In genomic region chr3:127457094-127457475, GRCh38 we compare ENCODE assay signal across 9 cellular contexts.
DNase-seq lines count a peak whose midpoint lies in the region; ATAC-seq and TF ChIP-seq lines count a peak whose summit lies in the region.
"Had no signal": no experiment of that assay in that cellular context is flagged by ENCODE, and none has a peak within 500 bp of the region (broad histone marks: within the 10 kb centered on the region; RNA-seq: fewer than 3 reads in every experiment).

No MANE protein-coding gene starts in this region.

- peaks cover 23% of the 10 kb centered on the region for H3K4me1 Mint-ChIP-seq in stimulated activated naive CD8-positive, alpha-beta T cell treated with anti-CD3 and anti-CD28 coated beads, Interleukin-15, amount 100 ng/mL, for 72 hours

- peak; percentile 43 for DNase-seq in stimulated activated naive CD8-positive, alpha-beta T cell treated with anti-CD3 and anti-CD28 coated beads, Interleukin-15, Interleukin-2, amounts not matched to agents 100 U/mL and 50 U/mL, for 24 hours
- no peak for DNase-seq in stimulated activated naive CD8-positive, alpha-beta T cell treated with anti-CD3 and anti-CD28 coated beads, Interleukin-15, amount 100 ng/mL, for 72 hours
- DNase-seq in colonic mucosa, result no peak
- peak; percentile 76 for DNase-seq in mesendoderm
- no peak for DNase-seq in DMS 273 treated with DMSO at 0.1 percent for 48 hours (lab: John Stamatoyannopoulos, UW)
- DNase-seq in NCI-H2107 (lab: John Stamatoyannopoulos, UW), result no peak
- DNase-seq in RPMI8226, result no peak

- H3K9me3 ChIP-seq in colonic mucosa, result no peaks in the 10 kb centered on the region

- no peak overlapping the region for H4K5ac ChIP-seq in mesendoderm (ENCODE audit: low read length)

- peak overlapping the region; percentile 36 for H3K4me2 ChIP-seq in mesendoderm (ENCODE audit: low read length)

- no peak overlapping the region for H3K9ac ChIP-seq in colonic mucosa (ENCODE audit: low read depth in 2 of 2, low read length in 2 of 2)
- H3K9ac ChIP-seq in mesendoderm (ENCODE audit: low read length), result no peak overlapping the region

- H3K18ac ChIP-seq in mesendoderm (ENCODE audit: low read length), result no peak overlapping the region

- H3K27ac ChIP-seq in colonic mucosa (no peak overlapping the region), mesendoderm (ENCODE audit: low read depth, low read length) (no peak overlapping the region)

- H3K4me1 ChIP-seq in colonic mucosa (peaks cover 12% of the 10 kb centered on the region), mesendoderm (ENCODE audit: control insufficient read depth, low read depth, low read length) (no peaks in the 10 kb centered on the region)

- no peaks in the 10 kb centered on the region for H3K9me3 Mint-ChIP-seq in stimulated activated naive CD8-positive, alpha-beta T cell treated with anti-CD3 and anti-CD28 coated beads, Interleukin-15, amount 100 ng/mL, for 72 hours
- H3K9me3 Mint-ChIP-seq: activated naive CD4-positive, alpha-beta T cell treated with anti-CD3 and anti-CD28 coated beads, Interleukin-2, amount 50 U/mL, for 24 hours had no signal

- no peak overlapping the region for H3K4ac ChIP-seq in mesendoderm (ENCODE audit: low read depth, low read length)

- H3K4me3 Mint-ChIP-seq in stimulated activated naive CD8-positive, alpha-beta T cell treated with anti-CD3 and anti-CD28 coated beads, Interleukin-15, amount 100 ng/mL, for 72 hours, result no peak overlapping the region
- H3K4me3 Mint-ChIP-seq: activated naive CD4-positive, alpha-beta T cell treated with anti-CD3 and anti-CD28 coated beads, Interleukin-2, amount 50 U/mL, for 24 hours had no signal

- peaks cover 97% of the 10 kb centered on the region for H3K27me3 Mint-ChIP-seq in stimulated activated naive CD8-positive, alpha-beta T cell treated with anti-CD3 and anti-CD28 coated beads, Interleukin-15, amount 100 ng/mL, for 72 hours

- no peak overlapping the region for H4K8ac ChIP-seq in mesendoderm (ENCODE audit: low read depth, low read length)

- H2BK120ac ChIP-seq in mesendoderm (ENCODE audit: low read depth, low read length), result no peak overlapping the region

- no peaks in the 10 kb centered on the region for H3K79me2 ChIP-seq in mesendoderm (ENCODE audit: control insufficient read depth, insufficient read depth, low read length)

- H2BK15ac ChIP-seq in mesendoderm (replicated peaks; ENCODE audit: low read depth), result no peak overlapping the region

- H2BK5ac ChIP-seq in mesendoderm (ENCODE audit: low read length), result no peak overlapping the region

- H3K56ac ChIP-seq in mesendoderm (ENCODE audit: low read length), result no peak overlapping the region

- no peak overlapping the region for H3K23ac ChIP-seq in mesendoderm (ENCODE audit: low read length)

- H3K36me3 ChIP-seq in colonic mucosa (no peaks in the 10 kb centered on the region), mesendoderm (ENCODE audit: control insufficient read depth, insufficient read depth, low read length) (no peaks in the 10 kb centered on the region)

- no peak for TF ChIP-seq CTCF in colonic mucosa (IDR thresholded peaks at IDR 0.05)

- no peak overlapping the region for H3K27ac Mint-ChIP-seq in stimulated activated naive CD8-positive, alpha-beta T cell treated with anti-CD3 and anti-CD28 coated beads, Interleukin-15, amount 100 ng/mL, for 72 hours
- H3K27ac Mint-ChIP-seq: activated naive CD4-positive, alpha-beta T cell treated with anti-CD3 and anti-CD28 coated beads, Interleukin-2, amount 50 U/mL, for 24 hours had no signal

- no CpG with 5 or more reads among the region's 27 CpGs for WGBS in mesendoderm (ENCODE audit: extremely low coverage, insufficient coverage, low lambda C conversion rate)

- no peak overlapping the region for H2AK5ac ChIP-seq in mesendoderm (ENCODE audit: low read length)

- peak overlapping the region; percentile 13 for H3K4me3 ChIP-seq in colonic mucosa
- H3K4me3 ChIP-seq in mesendoderm (ENCODE audit: low read length), result no peak overlapping the region

- intact Hi-C loops in colonic mucosa (cut with DNase I), result loop anchor here (5.0 kb wide), 2 partner anchors 705 to 775 kb away; no protein-coding TSS in a partner anchor

- no peak for ATAC-seq in stimulated activated naive CD8-positive, alpha-beta T cell treated with anti-CD3 and anti-CD28 coated beads, Interleukin-15, Interleukin-2, amounts not matched to agents 100 U/mL and 50 U/mL, for 24 hours
- ATAC-seq in stimulated activated naive CD8-positive, alpha-beta T cell treated with anti-CD3 and anti-CD28 coated beads, Interleukin-15, amount 100 ng/mL, for 72 hours, result no peak
- ATAC-seq in GM19455 (IDR thresholded peaks at IDR 0.05; ENCODE audit: unreplicated experiment), result no peak

- no peaks in the 10 kb centered on the region for H3K79me1 ChIP-seq in mesendoderm (ENCODE audit: low read length)

- H3K27me3 ChIP-seq in colonic mucosa, result peaks cover 17% of the 10 kb centered on the region
- H3K27me3 ChIP-seq in mesendoderm (ENCODE audit: insufficient read depth, low read length, poor library complexity), result peaks cover 7% of the 10 kb centered on the region

Comparison
In these comparisons a context has a peak if more than half of its experiments do, and no peak if none do; other contexts are left out.
1. DNase-seq: peak in stimulated activated naive CD8-positive, alpha-beta T cell treated with anti-CD3 and anti-CD28 coated beads, Interleukin-15, Interleukin-2, amounts not matched to agents 100 U/mL and 50 U/mL, for 24 hours (single experiment) and mesendoderm (single experiment); none in stimulated activated naive CD8-positive, alpha-beta T cell treated with anti-CD3 and anti-CD28 coated beads, Interleukin-15, amount 100 ng/mL, for 72 hours (0 of 2), colonic mucosa (single experiment), DMS 273 treated with DMSO at 0.1 percent for 48 hours (single experiment), NCI-H2107 (single experiment) and RPMI8226 (single experiment).